In genomic region chr17:8137645-8138342, GRCh38 we compare ENCODE assay signal across 1 cellular context.
TF ChIP-seq lines count a peak whose summit lies in the region.

No MANE protein-coding gene starts in this region.

TF ChIP-seq in IMR-90, 13 proteins besides CTCF, POLR2A, EP300 and RAD21:
- no peak for TF ChIP-seq CEBPB (IDR thresholded peaks at IDR 0.05; ENCODE audit: low read depth, low read length)
- no peak for TF ChIP-seq FOS (IDR thresholded peaks at IDR 0.05; ENCODE audit: low read depth, low read length)
- TF ChIP-seq SMC3 (IDR thresholded peaks at IDR 0.05; ENCODE audit: low read depth, low read length): no peak
- no peak for TF ChIP-seq NFE2L2 (IDR thresholded peaks at IDR 0.05; ENCODE audit: low read depth, low read length)
- TF ChIP-seq MAFK (IDR thresholded peaks at IDR 0.05; ENCODE audit: low read depth, low read length): no peak
- TF ChIP-seq MAZ (IDR thresholded peaks at IDR 0.05; ENCODE audit: borderline replicate concordance, low read depth, low read length): no peak
- no peak for TF ChIP-seq ELK1 (IDR thresholded peaks at IDR 0.05; ENCODE audit: borderline replicate concordance, low read depth, low read length)
- no peak for TF ChIP-seq MXI1 (IDR thresholded peaks at IDR 0.05; ENCODE audit: borderline replicate concordance, low read depth, low read length)
- no peak for TF ChIP-seq BHLHE40 (IDR thresholded peaks at IDR 0.05; ENCODE audit: low read depth, low read length)
- no peak for TF ChIP-seq USF2 (IDR thresholded peaks at IDR 0.05; ENCODE audit: low read depth, low read length)
- TF ChIP-seq CHD1 (IDR thresholded peaks at IDR 0.05; ENCODE audit: low read depth, low read length): no peak
